ENCODE assay signal across 8 cellular contexts in the genomic region with DNA sequence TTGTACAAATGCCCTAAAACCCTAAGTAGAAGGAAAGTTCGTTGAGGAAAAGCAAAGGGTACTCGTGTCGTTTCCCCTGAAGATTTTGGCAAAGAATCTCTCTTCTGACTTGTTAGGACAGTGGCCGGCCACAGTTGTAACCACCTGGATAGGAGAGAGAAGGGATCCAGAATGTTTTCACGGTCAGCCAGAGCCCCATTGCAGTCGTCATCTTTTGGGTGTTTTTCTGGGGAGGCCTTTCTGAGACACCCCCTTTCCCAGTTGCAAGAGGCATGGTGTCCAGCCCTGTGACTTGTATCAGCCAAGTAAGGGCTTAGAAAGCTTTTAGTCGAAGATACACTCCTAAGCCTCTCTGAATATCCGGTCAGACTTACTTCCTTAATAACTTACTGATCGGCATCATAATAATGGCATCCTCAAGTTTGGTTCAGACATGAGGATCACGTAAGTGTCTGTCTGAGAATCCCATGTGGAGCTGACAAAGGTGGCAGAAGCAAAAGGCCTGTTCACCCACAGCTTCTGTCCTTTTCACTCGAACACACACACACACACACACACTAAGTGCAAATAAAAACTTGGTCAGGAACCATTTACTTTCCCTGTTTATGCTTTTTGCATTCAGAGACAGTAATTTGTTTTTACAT.
DNase-seq lines count a peak whose midpoint lies in the region; ATAC-seq and TF ChIP-seq lines count a peak whose summit lies in the region.

No MANE protein-coding gene starts in this region.

- H3K27ac ChIP-seq in iPS-18a (ENCODE audit: low read length) (no peak overlapping the region), thoracic aorta (peak overlapping the region; percentile 77 to 87)

- H3K9me3 Mint-ChIP-seq in activated CD8-positive, alpha-beta memory T cell treated with anti-CD3 and anti-CD28 coated beads, Interleukin-2, amount 10 ng/mL, durations not matched to agents 7 days and 5 days (ENCODE audit: low read depth), result no peaks in the 10 kb centered on the region

- no peak for DNase-seq in activated CD8-positive, alpha-beta memory T cell treated with anti-CD3 and anti-CD28 coated beads, Interleukin-2, amount 10 ng/mL, durations not matched to agents 7 days and 5 days
- no peak for DNase-seq in activated CD8-positive, alpha-beta memory T cell treated with anti-CD3 and anti-CD28 coated beads, Interleukin-2, amount 50 U/mL, for 48 hours
- DNase-seq in T-helper 17 cell (no peak), thoracic aorta (ENCODE audit: low spot score) (no peak), GM20000 (ENCODE audit: low spot score) (no peak), GDM1 (lab: John Stamatoyannopoulos, UW) (no peak)

- peak overlapping the region; percentile 95 for H3K4me3 ChIP-seq in iPS-18a (ENCODE audit: low read length)
- peak overlapping the region; percentile 99 for H3K4me3 ChIP-seq in thoracic aorta

- no peak overlapping the region for H3K27ac Mint-ChIP-seq in activated CD8-positive, alpha-beta memory T cell treated with anti-CD3 and anti-CD28 coated beads, Interleukin-2, amount 10 ng/mL, durations not matched to agents 7 days and 5 days
- peak overlapping the region; percentile 91 for H3K27ac Mint-ChIP-seq in T-helper 17 cell

- peaks cover 49% of the 10 kb centered on the region for H3K27me3 Mint-ChIP-seq in activated CD8-positive, alpha-beta memory T cell treated with anti-CD3 and anti-CD28 coated beads, Interleukin-2, amount 10 ng/mL, durations not matched to agents 7 days and 5 days
- H3K27me3 Mint-ChIP-seq in T-helper 17 cell, result peaks cover 9% of the 10 kb centered on the region

- no peak for TF ChIP-seq CTCF in thoracic aorta (IDR thresholded peaks at IDR 0.05)
- TF ChIP-seq CTCF in GM20000 (IDR thresholded peaks at IDR 0.05; ENCODE audit: extremely low read depth, missing control alignments), result no peak

- peak overlapping the region; percentile 96 for H3K9ac ChIP-seq in iPS-18a (ENCODE audit: low read length)

- peaks cover 16% of the 10 kb centered on the region for H3K4me1 Mint-ChIP-seq in activated CD8-positive, alpha-beta memory T cell treated with anti-CD3 and anti-CD28 coated beads, Interleukin-2, amount 10 ng/mL, durations not matched to agents 7 days and 5 days
- H3K4me1 Mint-ChIP-seq in T-helper 17 cell, result peaks cover 10% of the 10 kb centered on the region

- H3K4me1 ChIP-seq in iPS-18a (ENCODE audit: control insufficient read depth, low read depth, low read length) (peaks cover 52% of the 10 kb centered on the region), thoracic aorta (ENCODE audit: control insufficient read depth in 1 of 2, low read depth in 2 of 2) (peaks cover 8 to 23% of the 10 kb centered on the region in 2 donors)

- H3K27me3 ChIP-seq in iPS-18a (ENCODE audit: control insufficient read depth, insufficient read depth, low read length), result peaks cover 23% of the 10 kb centered on the region
- no peaks in the 10 kb centered on the region for H3K27me3 ChIP-seq in thoracic aorta (replicated peaks; ENCODE audit: insufficient read depth)

- no peak for ATAC-seq in activated CD8-positive, alpha-beta memory T cell treated with anti-CD3 and anti-CD28 coated beads, Interleukin-2, amount 10 ng/mL, durations not matched to agents 7 days and 5 days
- ATAC-seq in T-helper 17 cell, result no peak
- ATAC-seq in thoracic aorta (ENCODE audit: insufficient number of reproducible peaks, low FRiP score, low read depth), result no peak
- ATAC-seq in GM19395 (IDR thresholded peaks at IDR 0.05; ENCODE audit: unreplicated experiment), result no peak

- peak overlapping the region; percentile 89 for H3K4me3 Mint-ChIP-seq in activated CD8-positive, alpha-beta memory T cell treated with anti-CD3 and anti-CD28 coated beads, Interleukin-2, amount 10 ng/mL, durations not matched to agents 7 days and 5 days
- peak overlapping the region; percentile 96 for H3K4me3 Mint-ChIP-seq in T-helper 17 cell

- H3K9me3 ChIP-seq in T-helper 17 cell (ENCODE audit: control insufficient read depth, low read length, poor library complexity, severe bottlenecking) (no peaks in the 10 kb centered on the region), iPS-18a (ENCODE audit: control insufficient read depth, low read depth, low read length) (no peaks in the 10 kb centered on the region), thoracic aorta (no peaks in the 10 kb centered on the region)

- H3K36me3 Mint-ChIP-seq in activated CD8-positive, alpha-beta memory T cell treated with anti-CD3 and anti-CD28 coated beads, Interleukin-2, amount 10 ng/mL, durations not matched to agents 7 days and 5 days, result no peaks in the 10 kb centered on the region
- H3K36me3 Mint-ChIP-seq in T-helper 17 cell (ENCODE audit: low read depth), result peaks cover 2% of the 10 kb centered on the region

- H3K36me3 ChIP-seq in iPS-18a (ENCODE audit: control insufficient read depth, low read depth, low read length) (peaks cover 19% of the 10 kb centered on the region), thoracic aorta (no peaks in the 10 kb centered on the region)

- CTCF ChIA-PET in activated CD8-positive, alpha-beta memory T cell treated with anti-CD3 and anti-CD28 coated beads, Interleukin-2, amount 10 ng/mL, durations not matched to agents 7 days and 5 days (lab: Charles Lee), result no interaction called here
